In the genomic region with DNA sequence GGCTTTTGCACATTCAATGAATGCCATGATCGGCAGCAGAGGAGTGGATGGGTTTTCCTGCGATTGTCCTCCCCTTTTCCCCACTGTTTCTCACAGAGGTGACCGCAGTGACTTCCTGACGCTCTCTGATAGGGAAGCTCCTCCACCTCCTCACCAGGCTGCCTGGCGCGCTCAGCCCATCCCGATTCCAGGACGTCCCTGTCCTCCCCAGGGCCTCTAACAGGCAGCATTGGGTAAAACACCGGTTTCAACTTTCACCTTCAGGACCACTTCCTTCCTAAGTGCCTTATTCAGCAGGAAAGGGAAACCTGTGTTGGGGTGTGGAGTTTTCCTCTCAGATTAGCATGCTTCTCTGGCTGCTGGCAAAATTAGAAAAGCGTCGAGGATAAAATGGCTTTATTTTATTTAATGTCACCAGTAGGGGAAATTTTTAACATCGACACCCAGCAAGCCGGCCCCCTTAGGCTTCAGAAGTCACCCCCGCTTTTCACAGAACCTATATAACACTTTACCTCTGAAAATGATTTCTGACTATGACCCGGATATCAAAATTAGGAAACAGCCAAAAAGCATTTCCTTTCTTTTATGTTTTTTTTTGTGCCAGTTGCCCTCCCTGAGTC, we compare ENCODE assay signal across 8 cellular contexts.
DNase-seq lines count a peak whose midpoint lies in the region; ATAC-seq, FAIRE-seq and TF ChIP-seq lines count a peak whose summit lies in the region.

No MANE protein-coding gene starts in this region.

- ATAC-seq in Right ventricle myocardium inferior (peak; percentile 80), HG02885 (IDR thresholded peaks at IDR 0.05; ENCODE audit: poor library complexity, unreplicated experiment) (peak; percentile 31), GM12878 (peak; percentile 62), HepG2 (peak; percentile 65), HG03039 (IDR thresholded peaks at IDR 0.05; ENCODE audit: unreplicated experiment) (no peak)

- H3K9ac ChIP-seq in GM12878 (ENCODE audit: control insufficient read depth, insufficient read depth, low read length) = peak overlapping the region; percentile 38
- no peak overlapping the region for H3K9ac ChIP-seq in HepG2 (ENCODE audit: insufficient read depth, low read depth, low read length)

- POLR2A ChIA-PET in OCI-LY7 (lab: Charles Lee) = interaction anchor here (0.5 to 1.5 kb wide), 6 partner anchors 77 to 647 kb away, joined by 3 to 5 read pairs (median 4); no protein-coding TSS in a partner anchor
- POLR2A ChIA-PET in GM12878 (lab: Charles Lee) = interaction anchor here (0.6 to 0.7 kb wide), 2 partner anchors 259 to 788 kb away, joined by 3 to 5 read pairs; no protein-coding TSS in a partner anchor
- POLR2A ChIA-PET in HepG2 (lab: Yijun Ruan, JAX) = no interaction called here

- WGBS in GM12878 (ENCODE audit: insufficient coverage, insufficient replicate concordance, low lambda C conversion rate, missing lambda C conversion rate) = 5% methylated on average over 15 of the region's 15 CpGs
- 60% methylated on average over 15 of the region's 15 CpGs for WGBS in HepG2 (ENCODE audit: low lambda C conversion rate)
- WGBS in stomach, 5 donors = 20 to 33% (median 24%) methylated on average over 15 of the region's 15 CpGs

- SMC1A ChIA-PET in GM12878 (lab: Charles Lee; ENCODE audit: uncharacterized antibody, unreplicated experiment) = interaction anchor here (0.6 to 2.1 kb wide), 10 partner anchors 48 to 1509 kb away, joined by 3 to 7 read pairs (median 4); no protein-coding TSS in a partner anchor

- no peak for TF ChIP-seq EP300 in GM12878 (IDR thresholded peaks at IDR 0.05; ENCODE audit: borderline replicate concordance in 1 of 2, control insufficient read depth in 1 of 2, low read depth in 2 of 2, low read length in 2 of 2)
- no peak for TF ChIP-seq EP300 in HepG2 (IDR thresholded peaks at IDR 0.05; ENCODE audit: low read depth in 2 of 2, low read length in 2 of 2)
- no peak for TF ChIP-seq EP300 in HepG2 (CRISPR knock-in tag; IDR thresholded peaks at IDR 0.05; ENCODE audit: borderline replicate concordance)
- no peak for TF ChIP-seq EP300 in stomach (IDR thresholded peaks at IDR 0.05)

- H3K9me3 ChIP-seq in OCI-LY7 (ENCODE audit: low read length) = no peaks in the 10 kb centered on the region
- H3K9me3 ChIP-seq in GM12878 (replicated peaks; ENCODE audit: control insufficient read depth, insufficient read depth, low read length) = no peaks in the 10 kb centered on the region
- no peaks in the 10 kb centered on the region for H3K9me3 ChIP-seq in HepG2 (ENCODE audit: low read length)
- H3K9me3 ChIP-seq in stomach = no peaks in the 10 kb centered on the region

- in situ Hi-C loops in GM12878 (cut with MboI) (no loop called here), HepG2 (cut with HindIII; ENCODE audit: extremely low pct_ligation_motif_present, low pct_unique_long_range_greater_than_20kb) (no loop called here)

- H3K4me1 ChIP-seq in OCI-LY7 (ENCODE audit: insufficient read depth, low read length, poor library complexity, severe bottlenecking) (peaks cover 16% of the 10 kb centered on the region), GM12878 (ENCODE audit: control insufficient read depth, insufficient read depth, low read length) (peaks cover 4% of the 10 kb centered on the region; the same call in 1 of the 2 replicates), HepG2 (ENCODE audit: insufficient read depth, low read length) (peaks cover 8% of the 10 kb centered on the region), stomach (peaks cover 8 to 23% (median 20%) of the 10 kb centered on the region in 4 donors)

- RAD21 ChIA-PET in GM12878 (lab: Charles Lee; ENCODE audit: unreplicated experiment) = interaction anchor here (0.7 to 2.2 kb wide), 10 partner anchors 10 to 1581 kb away, joined by 3 to 6 read pairs (median 3); no protein-coding TSS in a partner anchor

- H2AFZ ChIP-seq in OCI-LY7 (ENCODE audit: low read length) (peak overlapping the region; percentile 99), GM12878 (ENCODE audit: control insufficient read depth, low read depth, low read length) (peak overlapping the region; percentile 42), HepG2 (ENCODE audit: low read length) (no peak overlapping the region)

- FAIRE-seq in GM12878 (lab: Jason Lieb, UNC) (no peak), HepG2 (lab: Jason Lieb, UNC) (no peak)

- H3K27me3 ChIP-seq in GM12878 (replicated peaks in 1 of 2; ENCODE audit: control insufficient read depth in 2 of 2, insufficient read depth in 2 of 2, low read length in 1 of 2) (no peaks in the 10 kb centered on the region), HepG2 (ENCODE audit: control insufficient read depth in 1 of 2, insufficient read depth in 2 of 2, low read length in 2 of 2) (no peaks in the 10 kb centered on the region), stomach (no peaks in the 10 kb centered on the region)

- intact Hi-C loops in Right ventricle myocardium inferior (cut with DNase I) (loop anchor here (5.0 kb wide), 4 partner anchors 80 to 790 kb away; no protein-coding TSS in a partner anchor), cardiac septum (cut with DNase I) (loop anchor here (5.0 to 10.0 kb wide), 2 partner anchors 647 to 1680 kb away; no protein-coding TSS in a partner anchor), OCI-LY7 (cut with micrococcal nuclease; ENCODE audit: unreplicated experiment) (loop anchor here (5.0 kb wide), 3 partner anchors 80 to 1680 kb away; no protein-coding TSS in a partner anchor), GM12878 (cut with micrococcal nuclease; ENCODE audit: unreplicated experiment) (loop anchor here (2.0 to 10.0 kb wide), 8 partner anchors 180 to 1677 kb away; no protein-coding TSS in a partner anchor), HepG2 (cut with micrococcal nuclease; ENCODE audit: unreplicated experiment) (loop anchor here (2.0 to 10.0 kb wide), 4 partner anchors 181 to 637 kb away; no protein-coding TSS in a partner anchor), stomach (cut with DNase I; ENCODE audit: low total_unique reads) (no loop called here)

- CTCF ChIA-PET in OCI-LY7 (lab: Charles Lee; ENCODE audit: unreplicated experiment) = no interaction called here
- CTCF ChIA-PET in GM12878 (lab: Yijun Ruan, JAX) = interaction anchor here (0.6 to 4.0 kb wide), 7 partner anchors 167 to 1698 kb away, joined by 3 to 17 read pairs (median 3); no protein-coding TSS in a partner anchor
- CTCF ChIA-PET in HepG2 (lab: Yijun Ruan, JAX; ENCODE audit: low intra/inter-chr PET ratio, low total read pairs) = no interaction called here

- H3K27ac ChIP-seq in OCI-LY7 (ENCODE audit: low read depth, low read length, poor library complexity, severe bottlenecking) (peak overlapping the region; percentile 43), GM12878 (ENCODE audit: control insufficient read depth, insufficient read depth) (no peak overlapping the region), HepG2 (ENCODE audit: extremely low read length, insufficient read depth, low read length) (no peak overlapping the region), stomach (peak overlapping the region in 4 of 5 donors; percentile 22 to 63 (median 54))

- H3K36me3 ChIP-seq in OCI-LY7 (ENCODE audit: insufficient read depth, low read length) (no peaks in the 10 kb centered on the region), GM12878 (ENCODE audit: control insufficient read depth in 2 of 2, insufficient read depth in 2 of 2, low read length in 1 of 2) (no peaks in the 10 kb centered on the region), HepG2 (replicated peaks in 1 of 2; ENCODE audit: control insufficient read depth in 1 of 2, insufficient read depth in 2 of 2, low read length in 2 of 2) (no peaks in the 10 kb centered on the region), stomach (no peaks in the 10 kb centered on the region)

- H3K4me3 ChIP-seq in OCI-LY7 (ENCODE audit: low read depth, low read length, poor library complexity, severe bottlenecking) (peak overlapping the region; percentile 33), GM12878 (peak overlapping the region; percentile 30; the same call in 1 of the 2 replicates), HepG2 (replicated peaks in 1 of 3; ENCODE audit: insufficient read depth in 1 of 3, low read depth in 2 of 3, low read length in 3 of 3) (no peak overlapping the region), stomach (peak overlapping the region; percentile 2 to 41 (median 32))

- H3K79me2 ChIP-seq in OCI-LY7 (ENCODE audit: insufficient read depth, low read depth, low read length) (no peaks in the 10 kb centered on the region), GM12878 (ENCODE audit: control insufficient read depth, insufficient read depth, low read length) (no peaks in the 10 kb centered on the region), HepG2 (ENCODE audit: insufficient read depth, low read length) (no peaks in the 10 kb centered on the region)

- no peak for TF ChIP-seq POLR2A in GM12878 (IDR thresholded peaks at IDR 0.05; ENCODE audit: low read depth, low read length)
- no peak for TF ChIP-seq POLR2A in HepG2 (IDR thresholded peaks at IDR 0.05; ENCODE audit: insufficient read depth in 1 of 2, low read depth in 2 of 2, low read length in 2 of 2)
- no peak for TF ChIP-seq POLR2A in stomach (IDR thresholded peaks at IDR 0.05)

- DNase-seq in Right ventricle myocardium inferior (ENCODE audit: missing footprints) (peak; percentile 61), cardiac septum (ENCODE audit: low spot score) (no peak), OCI-LY7 (ENCODE audit: low spot score) (no peak), GM12878 (ENCODE audit: low read depth, low spot score) (no peak), HepG2 (ENCODE audit: low spot score) (no peak), stomach (no peak)

- H3K4me2 ChIP-seq in OCI-LY7 (ENCODE audit: low read length) = peak overlapping the region; percentile 73
- H3K4me2 ChIP-seq in GM12878 (ENCODE audit: control insufficient read depth, insufficient read depth) = peak overlapping the region; percentile 60
- H3K4me2 ChIP-seq in HepG2 (ENCODE audit: low read depth, low read length) = no peak overlapping the region

- no peaks in the 10 kb centered on the region for H3K9me2 ChIP-seq in OCI-LY7 (ENCODE audit: insufficient read depth, low read length)

- TF ChIP-seq RAD21 in GM12878 (IDR thresholded peaks at IDR 0.05; ENCODE audit: insufficient read depth, low read depth, low read length) (no peak), HepG2 (CRISPR knock-in tag; IDR thresholded peaks at IDR 0.05) (no peak)

- H4K20me1 ChIP-seq in OCI-LY7 (ENCODE audit: insufficient read depth, low read length) = no peaks in the 10 kb centered on the region
- no peaks in the 10 kb centered on the region for H4K20me1 ChIP-seq in GM12878 (ENCODE audit: control insufficient read depth, insufficient read depth)
- H4K20me1 ChIP-seq in HepG2 (ENCODE audit: insufficient read depth, low read length) = no peaks in the 10 kb centered on the region

- TF ChIP-seq CTCF in OCI-LY7 (conservative IDR thresholded peaks at IDR 0.05; ENCODE audit: low read length) = no peak
- TF ChIP-seq CTCF in GM12878 (IDR thresholded peaks at IDR 0.05 in 2 of 3, conservative IDR thresholded peaks at IDR 0.05 in 1 of 3; ENCODE audit: control insufficient read depth in 2 of 3, extremely low read depth in 1 of 3, insufficient read depth in 1 of 3, low read depth in 3 of 3, low read length in 3 of 3) = no peak
- no peak for TF ChIP-seq CTCF in HepG2 (CRISPR knock-in tag; IDR thresholded peaks at IDR 0.05)
- TF ChIP-seq CTCF in stomach (IDR thresholded peaks at IDR 0.05) = no peak

- BruUV-seq in OCI-LY7 (replicated peaks; lab: Mats Ljungman, UMichigan) (no TSS peak), GM12878 (replicated peaks; lab: Mats Ljungman, UMichigan) (no TSS peak), HepG2 (replicated peaks; lab: Mats Ljungman, UMichigan) (no TSS peak)

TF ChIP-seq in HepG2, 621 proteins besides CTCF, POLR2A, EP300 and RAD21 (continues in another document):
- TF ChIP-seq ZSCAN21 (CRISPR knock-in tag; IDR thresholded peaks at IDR 0.05; ENCODE audit: borderline replicate concordance) = no peak

Comparison
In these comparisons a context has a peak if more than half of its experiments do, and no peak if none do; other contexts are left out.
1. H3K27ac ChIP-seq: peak in OCI-LY7 (single experiment) and stomach (4 of 5); none in GM12878 (single experiment) and HepG2 (single experiment).
2. H3K4me3 ChIP-seq: peak in OCI-LY7 (single experiment), GM12878 (single experiment) and stomach (4 of 4); none in HepG2 (0 of 3).